1 cellular context compared by ENCODE assay signal in the genomic region with DNA sequence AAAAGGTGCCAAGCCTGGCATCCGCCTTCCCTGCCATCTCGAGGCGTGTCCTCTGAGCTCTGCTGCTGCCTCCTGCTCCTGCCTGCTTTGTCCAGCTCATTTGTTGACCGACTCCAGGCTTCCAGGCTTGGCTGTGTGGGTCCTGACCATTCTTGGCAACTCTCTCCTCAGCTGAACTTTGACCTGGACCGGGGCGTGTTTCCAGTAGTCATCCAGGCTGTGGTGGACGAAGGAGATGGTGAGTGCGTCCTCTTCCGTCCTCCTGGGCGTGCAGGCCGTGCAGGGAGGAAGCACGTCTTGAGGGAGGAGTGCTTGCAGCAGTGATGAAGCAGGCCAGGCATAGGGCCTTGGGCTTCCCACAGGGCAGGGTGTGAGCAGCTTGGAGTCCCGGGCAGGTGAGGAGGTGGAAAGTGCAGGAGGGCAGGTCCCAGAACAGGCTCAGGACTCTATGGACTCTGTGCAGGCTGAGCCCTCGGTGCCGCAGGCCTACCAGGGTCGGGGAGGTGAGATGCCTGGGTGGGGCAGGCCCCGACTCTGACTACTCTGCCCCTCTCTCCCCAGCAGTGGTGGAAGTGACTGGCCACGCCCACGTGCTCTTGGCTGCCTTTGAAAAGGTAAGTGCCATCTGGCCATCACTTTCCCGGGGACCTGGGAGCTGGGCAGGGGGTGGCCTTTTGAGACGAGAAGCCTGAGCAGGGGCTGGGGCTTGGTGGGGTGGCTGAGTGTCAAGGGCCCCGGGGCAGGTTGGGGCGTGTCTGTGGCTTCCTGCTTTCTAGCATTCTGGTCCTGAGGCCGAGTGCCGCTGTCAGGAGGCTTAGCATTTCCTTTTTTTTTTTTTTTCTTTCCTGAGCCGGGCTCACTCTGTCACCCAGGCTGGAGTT.
TF ChIP-seq lines count a peak whose summit lies in the region.

No MANE protein-coding gene starts in this region.

TF ChIP-seq in GM23338, 12 proteins besides CTCF, POLR2A, EP300 and RAD21 (continued from another document):
- TF ChIP-seq, protein P1, sequence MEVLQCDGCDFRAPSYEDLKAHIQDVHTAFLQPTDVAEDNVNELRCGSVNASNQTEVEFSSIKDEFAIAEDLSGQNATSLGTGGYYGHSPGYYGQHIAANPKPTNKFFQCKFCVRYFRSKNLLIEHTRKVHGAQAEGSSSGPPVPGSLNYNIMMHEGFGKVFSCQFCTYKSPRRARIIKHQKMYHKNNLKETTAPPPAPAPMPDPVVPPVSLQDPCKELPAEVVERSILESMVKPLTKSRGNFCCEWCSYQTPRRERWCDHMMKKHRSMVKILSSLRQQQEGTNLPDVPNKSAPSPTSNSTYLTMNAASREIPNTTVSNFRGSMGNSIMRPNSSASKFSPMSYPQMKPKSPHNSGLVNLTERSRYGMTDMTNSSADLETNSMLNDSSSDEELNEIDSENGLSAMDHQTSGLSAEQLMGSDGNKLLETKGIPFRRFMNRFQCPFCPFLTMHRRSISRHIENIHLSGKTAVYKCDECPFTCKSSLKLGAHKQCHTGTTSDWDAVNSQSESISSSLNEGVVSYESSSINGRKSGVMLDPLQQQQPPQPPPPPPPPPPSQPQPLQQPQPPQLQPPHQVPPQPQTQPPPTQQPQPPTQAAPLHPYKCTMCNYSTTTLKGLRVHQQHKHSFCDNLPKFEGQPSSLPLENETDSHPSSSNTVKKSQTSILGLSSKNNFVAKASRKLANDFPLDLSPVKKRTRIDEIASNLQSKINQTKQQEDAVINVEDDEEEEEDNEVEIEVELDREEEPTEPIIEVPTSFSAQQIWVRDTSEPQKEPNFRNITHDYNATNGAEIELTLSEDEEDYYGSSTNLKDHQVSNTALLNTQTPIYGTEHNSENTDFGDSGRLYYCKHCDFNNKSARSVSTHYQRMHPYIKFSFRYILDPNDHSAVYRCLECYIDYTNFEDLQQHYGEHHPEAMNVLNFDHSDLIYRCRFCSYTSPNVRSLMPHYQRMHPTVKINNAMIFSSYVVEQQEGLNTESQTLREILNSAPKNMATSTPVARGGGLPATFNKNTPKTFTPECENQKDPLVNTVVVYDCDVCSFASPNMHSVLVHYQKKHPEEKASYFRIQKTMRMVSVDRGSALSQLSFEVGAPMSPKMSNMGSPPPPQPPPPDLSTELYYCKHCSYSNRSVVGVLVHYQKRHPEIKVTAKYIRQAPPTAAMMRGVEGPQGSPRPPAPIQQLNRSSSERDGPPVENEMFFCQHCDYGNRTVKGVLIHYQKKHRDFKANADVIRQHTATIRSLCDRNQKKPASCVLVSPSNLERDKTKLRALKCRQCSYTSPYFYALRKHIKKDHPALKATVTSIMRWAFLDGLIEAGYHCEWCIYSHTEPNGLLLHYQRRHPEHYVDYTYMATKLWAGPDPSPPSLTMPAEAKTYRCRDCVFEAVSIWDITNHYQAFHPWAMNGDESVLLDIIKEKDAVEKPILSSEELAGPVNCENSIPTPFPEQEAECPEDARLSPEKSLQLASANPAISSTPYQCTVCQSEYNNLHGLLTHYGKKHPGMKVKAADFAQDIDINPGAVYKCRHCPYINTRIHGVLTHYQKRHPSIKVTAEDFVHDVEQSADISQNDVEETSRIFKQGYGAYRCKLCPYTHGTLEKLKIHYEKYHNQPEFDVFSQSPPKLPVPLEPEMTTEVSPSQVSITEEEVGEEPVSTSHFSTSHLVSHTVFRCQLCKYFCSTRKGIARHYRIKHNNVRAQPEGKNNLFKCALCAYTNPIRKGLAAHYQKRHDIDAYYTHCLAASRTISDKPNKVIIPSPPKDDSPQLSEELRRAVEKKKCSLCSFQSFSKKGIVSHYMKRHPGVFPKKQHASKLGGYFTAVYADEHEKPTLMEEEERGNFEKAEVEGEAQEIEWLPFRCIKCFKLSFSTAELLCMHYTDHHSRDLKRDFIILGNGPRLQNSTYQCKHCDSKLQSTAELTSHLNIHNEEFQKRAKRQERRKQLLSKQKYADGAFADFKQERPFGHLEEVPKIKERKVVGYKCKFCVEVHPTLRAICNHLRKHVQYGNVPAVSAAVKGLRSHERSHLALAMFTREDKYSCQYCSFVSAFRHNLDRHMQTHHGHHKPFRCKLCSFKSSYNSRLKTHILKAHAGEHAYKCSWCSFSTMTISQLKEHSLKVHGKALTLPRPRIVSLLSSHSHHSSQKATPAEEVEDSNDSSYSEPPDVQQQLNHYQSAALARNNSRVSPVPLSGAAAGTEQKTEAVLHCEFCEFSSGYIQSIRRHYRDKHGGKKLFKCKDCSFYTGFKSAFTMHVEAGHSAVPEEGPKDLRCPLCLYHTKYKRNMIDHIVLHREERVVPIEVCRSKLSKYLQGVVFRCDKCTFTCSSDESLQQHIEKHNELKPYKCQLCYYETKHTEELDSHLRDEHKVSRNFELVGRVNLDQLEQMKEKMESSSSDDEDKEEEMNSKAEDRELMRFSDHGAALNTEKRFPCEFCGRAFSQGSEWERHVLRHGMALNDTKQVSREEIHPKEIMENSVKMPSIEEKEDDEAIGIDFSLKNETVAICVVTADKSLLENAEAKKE (CRISPR knock-in tag; IDR thresholded peaks at IDR 0.05): no peak
- TF ChIP-seq ZNF114 (CRISPR knock-in tag; IDR thresholded peaks at IDR 0.05) (no peak), CREB1 (CRISPR knock-in tag; IDR thresholded peaks at IDR 0.05; ENCODE audit: low read depth) (no peak), STAT1 (IDR thresholded peaks at IDR 0.05; ENCODE audit: unreplicated experiment) (no peak), ZNF331 (CRISPR knock-in tag; IDR thresholded peaks at IDR 0.05; ENCODE audit: low read depth) (no peak), EZH2phosphoT487 (IDR thresholded peaks at IDR 0.05; ENCODE audit: unreplicated experiment) (no peak), POLR2AphosphoS5 (IDR thresholded peaks at IDR 0.05; ENCODE audit: low read depth) (no peak), NANOG (IDR thresholded peaks at IDR 0.05; ENCODE audit: borderline replicate concordance) (no peak)
- TF ChIP-seq, protein P2, sequence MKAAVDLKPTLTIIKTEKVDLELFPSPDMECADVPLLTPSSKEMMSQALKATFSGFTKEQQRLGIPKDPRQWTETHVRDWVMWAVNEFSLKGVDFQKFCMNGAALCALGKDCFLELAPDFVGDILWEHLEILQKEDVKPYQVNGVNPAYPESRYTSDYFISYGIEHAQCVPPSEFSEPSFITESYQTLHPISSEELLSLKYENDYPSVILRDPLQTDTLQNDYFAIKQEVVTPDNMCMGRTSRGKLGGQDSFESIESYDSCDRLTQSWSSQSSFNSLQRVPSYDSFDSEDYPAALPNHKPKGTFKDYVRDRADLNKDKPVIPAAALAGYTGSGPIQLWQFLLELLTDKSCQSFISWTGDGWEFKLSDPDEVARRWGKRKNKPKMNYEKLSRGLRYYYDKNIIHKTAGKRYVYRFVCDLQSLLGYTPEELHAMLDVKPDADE (IDR thresholded peaks at IDR 0.05): no peak
